In genomic region chr19:32350492-32350891, GRCh38 we compare ENCODE assay signal across 18 cellular contexts. TPM values are rescaled to one million over a fixed set of nuclear protein-coding genes. Genes with fewer than 3 reads are reported as not detected.
A peak's percentile ranks its signal among the peaks of the same experiment; 100 is the strongest.
DNase-seq lines count a peak whose midpoint lies in the region; ATAC-seq and TF ChIP-seq lines count a peak whose summit lies in the region.
"Had no signal": no experiment of that assay in that cellular context is flagged by ENCODE, and none has a peak within 500 bp of the region (broad histone marks: within the 10 kb centered on the region; RNA-seq: fewer than 3 reads in every experiment).

No MANE protein-coding gene starts in this region.

- peaks cover 21 to 64% (median 58%) of the 10 kb centered on the region in 5 donors for H3K36me3 Mint-ChIP-seq in naive thymus-derived CD4-positive, alpha-beta T cell

- TF ChIP-seq POLR2A in body of pancreas (IDR thresholded peaks at IDR 0.05): no peak
- no peak for TF ChIP-seq POLR2A in GM18505 (IDR thresholded peaks at IDR 0.05; ENCODE audit: borderline replicate concordance, extremely low read depth, insufficient read depth, insufficient read length)

- H3K27me3 ChIP-seq in BLaER1 treated with 17β-estradiol and CSF1 and Interleukin-3, amounts not matched to agents 10 nM and 100 nM: peaks cover 0 to 92% (median 0%) of the 10 kb centered on the region in 11 experiments; a peak in 9 of 22 replicates
- no peaks in the 10 kb centered on the region for H3K27me3 ChIP-seq in body of pancreas
- no peaks in the 10 kb centered on the region for H3K27me3 ChIP-seq in naive thymus-derived CD4-positive, alpha-beta T cell (ENCODE audit: control insufficient read depth in 2 of 2, insufficient read depth in 2 of 2, low read length in 2 of 2)
- H3K27me3 ChIP-seq: SJCRH30 had no signal

- POLR2A ChIA-PET in naive thymus-derived CD4-positive, alpha-beta T cell (lab: Charles Lee): interaction anchor here (0.7 to 2.5 kb wide), 2 partner anchors 43 to 55 kb away, joined by 4 to 8 read pairs; partner anchors contain the start of gene DPY19L3

- WGBS in body of pancreas, 2 donors: 30 to 42% methylated on average over 3 of the region's 3 CpGs

- peaks cover 16 to 92% (median 77%) of the 10 kb centered on the region in 11 experiments; a peak in 19 of 22 replicates for H4K20me1 ChIP-seq in BLaER1 treated with 17β-estradiol and CSF1 and Interleukin-3, amounts not matched to agents 10 nM and 100 nM

- no peak overlapping the region for H3K9ac ChIP-seq in BLaER1 treated with 17β-estradiol and CSF1 and Interleukin-3, amounts not matched to agents 10 nM and 100 nM

- intact Hi-C loops in body of pancreas (cut with DNase I): no loop called here
- intact Hi-C loops in naive thymus-derived CD4-positive, alpha-beta T cell (cut with micrococcal nuclease): no loop called here

- peaks cover 0 to 22% (median 0%) of the 10 kb centered on the region in 11 experiments; a peak in 3 of 22 replicates for H3K9me3 ChIP-seq in BLaER1 treated with 17β-estradiol and CSF1 and Interleukin-3, amounts not matched to agents 10 nM and 100 nM (replicated peaks in 1 of 11)
- no peaks in the 10 kb centered on the region for H3K9me3 ChIP-seq in body of pancreas
- H3K9me3 ChIP-seq in naive thymus-derived CD4-positive, alpha-beta T cell (ENCODE audit: control insufficient read depth in 2 of 3, low read length in 3 of 3): no peaks in the 10 kb centered on the region
- H3K9me3 ChIP-seq: SJCRH30 had no signal

- peaks cover 0 to 3% (median 0%) of the 10 kb centered on the region in 11 donors for H3K9me3 Mint-ChIP-seq in naive thymus-derived CD4-positive, alpha-beta T cell
- H3K9me3 Mint-ChIP-seq: CD4-positive, alpha-beta memory T cell; H9 had no signal

- peaks cover 40 to 92% (median 85%) of the 10 kb centered on the region in 7 donors for H3K4me1 Mint-ChIP-seq in naive thymus-derived CD4-positive, alpha-beta T cell

- H3K27ac Mint-ChIP-seq in naive thymus-derived CD4-positive, alpha-beta T cell: peak overlapping the region in 3 of 9 donors; percentile 25 to 46 (median 35)

- H3K4me1 ChIP-seq in BLaER1 treated with 17β-estradiol and CSF1 and Interleukin-3, amounts not matched to agents 10 nM and 100 nM: peaks cover 21 to 45% (median 32%) of the 10 kb centered on the region in 10 experiments
- H3K4me1 ChIP-seq in body of pancreas: peaks cover 43% of the 10 kb centered on the region
- peaks cover 34 to 36% of the 10 kb centered on the region in 2 donors for H3K4me1 ChIP-seq in naive thymus-derived CD4-positive, alpha-beta T cell (ENCODE audit: control insufficient read depth in 2 of 2, insufficient read depth in 2 of 2, low read length in 2 of 2)

- H3K36me3 ChIP-seq in BLaER1 treated with 17β-estradiol and CSF1 and Interleukin-3, amounts not matched to agents 10 nM and 100 nM: peaks cover 17 to 72% (median 55%) of the 10 kb centered on the region in 11 experiments
- peaks cover 10 to 18% of the 10 kb centered on the region in 2 donors for H3K36me3 ChIP-seq in body of pancreas (replicated peaks in 1 of 2; ENCODE audit: insufficient read depth in 1 of 2, low read depth in 2 of 2)
- peaks cover 16 to 60% (median 20%) of the 10 kb centered on the region in 3 experiments for H3K36me3 ChIP-seq in naive thymus-derived CD4-positive, alpha-beta T cell (ENCODE audit: control insufficient read depth in 2 of 3, insufficient read depth in 3 of 3, low read length in 3 of 3)

- H3K4me3 ChIP-seq in BLaER1 treated with 17β-estradiol and CSF1 and Interleukin-3, amounts not matched to agents 10 nM and 100 nM: no peak overlapping the region
- no peak overlapping the region for H3K4me3 ChIP-seq in body of pancreas
- H3K4me3 ChIP-seq in naive thymus-derived CD4-positive, alpha-beta T cell (ENCODE audit: low read length): no peak overlapping the region
- H3K4me3 ChIP-seq: SJCRH30, skin epidermis had no signal

- H3K27me3 Mint-ChIP-seq in naive thymus-derived CD4-positive, alpha-beta T cell: peaks cover 0 to 3% (median 0%) of the 10 kb centered on the region in 5 donors
- H3K27me3 Mint-ChIP-seq: activated naive CD8-positive, alpha-beta T cell treated with anti-CD3 and anti-CD28 coated beads, Interleukin-2, amount 10 ng/mL, durations not matched to agents 7 days and 5 days; CD4-positive, alpha-beta memory T cell had no signal

- peak; percentile 19 for ATAC-seq in body of pancreas
- no peak for ATAC-seq in naive thymus-derived CD4-positive, alpha-beta T cell
- no peak for ATAC-seq in GM18505 (IDR thresholded peaks at IDR 0.05; ENCODE audit: unreplicated experiment)

- no peak overlapping the region for H3K27ac ChIP-seq in BLaER1 treated with 17β-estradiol and CSF1 and Interleukin-3, amounts not matched to agents 10 nM and 100 nM
- peak overlapping the region in 2 of 4 donors; percentile 35 to 64 for H3K27ac ChIP-seq in body of pancreas
- H3K27ac ChIP-seq in naive thymus-derived CD4-positive, alpha-beta T cell (ENCODE audit: low read depth, low read length): no peak overlapping the region
- H3K27ac ChIP-seq: SJCRH30 had no signal

- CTCF ChIA-PET in naive thymus-derived CD4-positive, alpha-beta T cell (lab: Charles Lee): no interaction called here

- DNase-seq in HuH-7 (ENCODE audit: low spot score): peak; percentile 67
- no peak for DNase-seq in body of pancreas
- no peak for DNase-seq in naive thymus-derived CD4-positive, alpha-beta T cell
- DNase-seq in stimulated activated CD4-positive, alpha-beta T cell treated with anti-CD3 and anti-CD28 coated beads, Interleukin-2, amount 100 ng/mL, for 48 hours: no peak
- no peak for DNase-seq in NCI-H526 (lab: John Stamatoyannopoulos, UW)
- no peak for DNase-seq in NCI-H748 (lab: John Stamatoyannopoulos, UW; ENCODE audit: unreplicated experiment)
- DNase-seq: activated CD4-positive, alpha-beta T cell treated with anti-CD3 and anti-CD28 coated beads, Interleukin-2, amount 50 U/mL, for 1 hour; activated naive CD8-positive, alpha-beta T cell treated with anti-CD3 and anti-CD28 coated beads, Interleukin-2, amount 10 ng/mL, durations not matched to agents 7 days and 5 days; CD4-positive, alpha-beta memory T cell; effector CD8-positive, alpha-beta T cell; H9; hippocampal formation; KBM-7; NCI-H345; SJCRH30 had no signal

- TF ChIP-seq CTCF in body of pancreas (IDR thresholded peaks at IDR 0.05): no peak

- H3K4me2 ChIP-seq in BLaER1 treated with 17β-estradiol and CSF1 and Interleukin-3, amounts not matched to agents 10 nM and 100 nM: peak overlapping the region in 8 of 11 experiments; percentile 5 to 43 (median 22); a peak in 5 of 22 replicates

- peak overlapping the region in 6 of 10 donors; percentile 5 to 96 (median 38) for H3K4me3 Mint-ChIP-seq in naive thymus-derived CD4-positive, alpha-beta T cell
- H3K4me3 Mint-ChIP-seq: H9 had no signal

RNA-seq across cellular contexts. Expression of gene ZNF507, which starts 5.1 kb away (rescaled TPM):
- total RNA-seq in body of pancreas: 10 to 100 TPM; 14.2 to 19.7 TPM
- 10 to 100 TPM; 21.6 to 46.3 (median 36.4) TPM for total RNA-seq in naive thymus-derived CD4-positive, alpha-beta T cell
- 10 to 100 TPM; 11.2 to 11.4 TPM for polyA plus RNA-seq in naive thymus-derived CD4-positive, alpha-beta T cell

RNA-seq across cellular contexts. Expression of gene DPY19L3, which starts 55.1 kb away (rescaled TPM):
- 10 to 100 TPM; 14.3 to 24.4 TPM for total RNA-seq in body of pancreas
- total RNA-seq in naive thymus-derived CD4-positive, alpha-beta T cell: 10 to 100 TPM in 4 of 5 experiments, 1 to 10 TPM in 1; 8.4 to 19.3 (median 15.8) TPM
- polyA plus RNA-seq in naive thymus-derived CD4-positive, alpha-beta T cell: 1 to 10 TPM; 3.2 to 5.2 TPM
